In genomic region chr2:47402555-47402804, GRCh38 we compare ENCODE assay signal across 8 cellular contexts. TPM values are rescaled to one million over a fixed set of nuclear protein-coding genes. Genes with fewer than 3 reads are reported as not detected.
DNase-seq lines count a peak whose midpoint lies in the region; ATAC-seq and TF ChIP-seq lines count a peak whose summit lies in the region.

No MANE protein-coding gene starts in this region.

- no peak for TF ChIP-seq CTCF in AG04449 (IDR thresholded peaks at IDR 0.05; ENCODE audit: insufficient read depth, low read length, missing control alignments)
- no peak for TF ChIP-seq CTCF in mammary epithelial cell (conservative IDR thresholded peaks at IDR 0.05 in 1 of 2, IDR thresholded peaks at IDR 0.05 in 1 of 2; ENCODE audit: extremely low read depth in 1 of 2, insufficient read depth in 1 of 2, low read depth in 1 of 2, low read length in 2 of 2)
- no peak for TF ChIP-seq CTCF in mesothelial cell of epicardium (IDR thresholded peaks at IDR 0.05; ENCODE audit: unreplicated experiment)

- dilution Hi-C loops in mammary epithelial cell (cut with HindIII; ENCODE audit: low sequenced_read_pairs): no loop called here

- no peak for ATAC-seq in HG02970 (IDR thresholded peaks at IDR 0.05; ENCODE audit: low FRiP score, unreplicated experiment)

- H3K36me3 ChIP-seq in HUES64 (ENCODE audit: insufficient read depth, low read length) (peaks cover 11% of the 10 kb centered on the region), mammary epithelial cell (ENCODE audit: insufficient read depth, low read length) (no peaks in the 10 kb centered on the region)

- in situ Hi-C loops in mammary epithelial cell (cut with MboI; ENCODE audit: low sequenced_read_pairs in 2 of 2): no loop called here

- peak overlapping the region; percentile 82 for H3K4me2 ChIP-seq in mammary epithelial cell (ENCODE audit: insufficient read depth, low read depth, low read length)

- no peaks in the 10 kb centered on the region for H3K27me3 Mint-ChIP-seq in mesothelial cell of epicardium (ENCODE audit: low read depth)

- H3K4me1 Mint-ChIP-seq in mesothelial cell of epicardium: peaks cover 19% of the 10 kb centered on the region

- H3K27me3 ChIP-seq in HUES64 (ENCODE audit: insufficient read depth, low read length): no peaks in the 10 kb centered on the region
- H3K27me3 ChIP-seq in mammary epithelial cell (ENCODE audit: insufficient read depth, low read length): no peaks in the 10 kb centered on the region

- peak overlapping the region; percentile 97 for H3K27ac Mint-ChIP-seq in mesothelial cell of epicardium

- POLR2A ChIA-PET in AG04449 (lab: Yijun Ruan, JAX): no interaction called here

- DNase-seq in AG04449 (ENCODE audit: low read depth, low spot score): no peak
- no peak for DNase-seq in mammary epithelial cell
- no peak for DNase-seq in mesothelial cell of epicardium (ENCODE audit: low spot score in 2 of 2, unreplicated experiment in 2 of 2)
- DNase-seq in cerebellar nuclear complex (lab: John Stamatoyannopoulos, UW): no peak
- no peak for DNase-seq in SIG-M5 (lab: John Stamatoyannopoulos, UW)
- no peak for DNase-seq in dedifferentiated amniotic fluid mesenchymal stem cell (ENCODE audit: extremely low spot score)

- H3K4me1 ChIP-seq in HUES64 (ENCODE audit: insufficient read depth, low read length) (peaks cover 14% of the 10 kb centered on the region), mammary epithelial cell (ENCODE audit: insufficient read depth, low read length) (peaks cover 13% of the 10 kb centered on the region)

- no peaks in the 10 kb centered on the region for H4K20me1 ChIP-seq in mammary epithelial cell (ENCODE audit: insufficient read depth, low read length)

- H3K9me3 ChIP-seq in HUES64 (ENCODE audit: insufficient read depth, low read depth, low read length) (0 out of 2 replicates have a peak, but pooled peaks cover 3% of the 10 kb centered on the region), mammary epithelial cell (replicated peaks; ENCODE audit: insufficient read depth, low read length) (no peaks in the 10 kb centered on the region)

- CTCF ChIA-PET in AG04449 (lab: Yijun Ruan, JAX) (interaction anchor here (0.9 to 3.7 kb wide), 4 partner anchors 14 to 369 kb away, joined by 3 to 19 read pairs (median 4); no protein-coding TSS in a partner anchor), mammary epithelial cell (lab: Charles Lee; ENCODE audit: low non-redundant PET) (interaction anchor here (0.7 to 1.0 kb wide), 2 partner anchors 80 to 704 kb away, joined by 6 to 8 read pairs; no protein-coding TSS in a partner anchor)

- WGBS in HUES64: 5% methylated on average over 8 of the region's 8 CpGs
- 6% methylated on average over 8 of the region's 8 CpGs for WGBS in mammary epithelial cell (ENCODE audit: low coverage, missing lambda C conversion rate)

- H3K27ac ChIP-seq in HUES64 (ENCODE audit: low read depth, low read length): peak overlapping the region; percentile 87
- H3K27ac ChIP-seq in mammary epithelial cell (ENCODE audit: insufficient read depth, low read depth, low read length): peak overlapping the region; percentile 40

- peaks cover 21% of the 10 kb centered on the region for H3K36me3 Mint-ChIP-seq in mesothelial cell of epicardium

- intact Hi-C loops in mammary epithelial cell (cut with micrococcal nuclease): no loop called here

- H3K4me3 ChIP-seq in AG04449 (ENCODE audit: low read depth, low read length) (peak overlapping the region; percentile 83), HUES64 (ENCODE audit: low read length) (peak overlapping the region; percentile 91), mammary epithelial cell (replicated peaks in 1 of 3; ENCODE audit: insufficient read depth in 1 of 3, low read depth in 2 of 3, low read length in 3 of 3) (peak overlapping the region; percentile 69 to 97 (median 69))

- peak overlapping the region; percentile 94 for H3K4me3 Mint-ChIP-seq in mesothelial cell of epicardium

- BruUV-seq in mammary epithelial cell (replicated peaks; lab: Mats Ljungman, UMichigan): no TSS peak

- H2AFZ ChIP-seq in mammary epithelial cell (ENCODE audit: low read depth, low read length): peak overlapping the region; percentile 91

- H3K9ac ChIP-seq in HUES64 (ENCODE audit: low read depth, low read length) (peak overlapping the region; percentile 96), mammary epithelial cell (ENCODE audit: insufficient read depth, low read length) (peak overlapping the region; percentile 43)

- H3K79me2 ChIP-seq in mammary epithelial cell (ENCODE audit: insufficient read depth, low read length): peaks cover 40% of the 10 kb centered on the region

- H3K9me3 Mint-ChIP-seq in mesothelial cell of epicardium: peaks cover 12% of the 10 kb centered on the region

RNA-seq across cellular contexts. Expression of gene MSH2, which starts 0.5 kb away (rescaled TPM):
- 150 TPM for polyA plus RNA-seq in HUES64 (2013, experiment 1 of 2)
- 146 TPM for polyA plus RNA-seq in HUES64 (2013, experiment 2 of 2)
- 10 to 100 TPM; 14.7 to 21.5 TPM for total RNA-seq in mammary epithelial cell
- 18.8 TPM for polyA plus RNA-seq in mammary epithelial cell
- 10.0 TPM for polyA minus RNA-seq in mammary epithelial cell
- 38.3 to 39.9 TPM (median 39.6 TPM) in 3 replicates for total RNA-seq in mesothelial cell of epicardium

RNA-seq across cellular contexts. Expression of gene EPCAM, which starts 33.4 kb away (rescaled TPM):
- 189 TPM for polyA plus RNA-seq in HUES64 (2013, experiment 1 of 2)
- 170 TPM for polyA plus RNA-seq in HUES64 (2013, experiment 2 of 2)
- 10 to 100 TPM in 1 of 2 donors, 1 to 10 TPM in 1; 4.0 to 18.2 TPM for total RNA-seq in mammary epithelial cell
- polyA plus RNA-seq in mammary epithelial cell: 16.8 TPM
- polyA minus RNA-seq in mammary epithelial cell: 34.4 TPM
- total RNA-seq in mesothelial cell of epicardium: 132 to 136 TPM (median 134 TPM) in 3 replicates
